In the genomic region with DNA sequence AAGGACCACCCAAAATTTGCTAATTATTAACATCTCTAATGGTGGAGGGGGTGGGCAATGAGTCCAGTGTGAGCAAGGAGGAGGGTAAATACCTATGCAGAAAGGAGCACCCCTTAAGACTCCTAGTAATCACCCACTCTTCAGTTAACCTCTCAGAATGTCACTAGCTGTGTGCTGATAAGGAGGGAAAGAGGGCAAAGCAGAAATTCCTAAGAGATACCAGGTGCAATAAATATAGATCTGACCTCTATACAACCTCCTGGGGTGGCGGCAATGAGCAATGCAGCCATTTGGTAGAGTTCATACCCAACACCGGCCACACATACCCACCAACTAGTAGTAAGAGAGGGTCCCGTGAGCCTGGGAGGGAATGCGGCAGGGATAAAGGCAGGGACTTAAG, we compare ENCODE assay signal across 1 cellular context.
TF ChIP-seq lines count a peak whose summit lies in the region.

No MANE protein-coding gene starts in this region.

TF ChIP-seq in GM23338, 12 proteins besides CTCF, POLR2A, EP300 and RAD21 (continued from another document):
- TF ChIP-seq, protein P1, sequence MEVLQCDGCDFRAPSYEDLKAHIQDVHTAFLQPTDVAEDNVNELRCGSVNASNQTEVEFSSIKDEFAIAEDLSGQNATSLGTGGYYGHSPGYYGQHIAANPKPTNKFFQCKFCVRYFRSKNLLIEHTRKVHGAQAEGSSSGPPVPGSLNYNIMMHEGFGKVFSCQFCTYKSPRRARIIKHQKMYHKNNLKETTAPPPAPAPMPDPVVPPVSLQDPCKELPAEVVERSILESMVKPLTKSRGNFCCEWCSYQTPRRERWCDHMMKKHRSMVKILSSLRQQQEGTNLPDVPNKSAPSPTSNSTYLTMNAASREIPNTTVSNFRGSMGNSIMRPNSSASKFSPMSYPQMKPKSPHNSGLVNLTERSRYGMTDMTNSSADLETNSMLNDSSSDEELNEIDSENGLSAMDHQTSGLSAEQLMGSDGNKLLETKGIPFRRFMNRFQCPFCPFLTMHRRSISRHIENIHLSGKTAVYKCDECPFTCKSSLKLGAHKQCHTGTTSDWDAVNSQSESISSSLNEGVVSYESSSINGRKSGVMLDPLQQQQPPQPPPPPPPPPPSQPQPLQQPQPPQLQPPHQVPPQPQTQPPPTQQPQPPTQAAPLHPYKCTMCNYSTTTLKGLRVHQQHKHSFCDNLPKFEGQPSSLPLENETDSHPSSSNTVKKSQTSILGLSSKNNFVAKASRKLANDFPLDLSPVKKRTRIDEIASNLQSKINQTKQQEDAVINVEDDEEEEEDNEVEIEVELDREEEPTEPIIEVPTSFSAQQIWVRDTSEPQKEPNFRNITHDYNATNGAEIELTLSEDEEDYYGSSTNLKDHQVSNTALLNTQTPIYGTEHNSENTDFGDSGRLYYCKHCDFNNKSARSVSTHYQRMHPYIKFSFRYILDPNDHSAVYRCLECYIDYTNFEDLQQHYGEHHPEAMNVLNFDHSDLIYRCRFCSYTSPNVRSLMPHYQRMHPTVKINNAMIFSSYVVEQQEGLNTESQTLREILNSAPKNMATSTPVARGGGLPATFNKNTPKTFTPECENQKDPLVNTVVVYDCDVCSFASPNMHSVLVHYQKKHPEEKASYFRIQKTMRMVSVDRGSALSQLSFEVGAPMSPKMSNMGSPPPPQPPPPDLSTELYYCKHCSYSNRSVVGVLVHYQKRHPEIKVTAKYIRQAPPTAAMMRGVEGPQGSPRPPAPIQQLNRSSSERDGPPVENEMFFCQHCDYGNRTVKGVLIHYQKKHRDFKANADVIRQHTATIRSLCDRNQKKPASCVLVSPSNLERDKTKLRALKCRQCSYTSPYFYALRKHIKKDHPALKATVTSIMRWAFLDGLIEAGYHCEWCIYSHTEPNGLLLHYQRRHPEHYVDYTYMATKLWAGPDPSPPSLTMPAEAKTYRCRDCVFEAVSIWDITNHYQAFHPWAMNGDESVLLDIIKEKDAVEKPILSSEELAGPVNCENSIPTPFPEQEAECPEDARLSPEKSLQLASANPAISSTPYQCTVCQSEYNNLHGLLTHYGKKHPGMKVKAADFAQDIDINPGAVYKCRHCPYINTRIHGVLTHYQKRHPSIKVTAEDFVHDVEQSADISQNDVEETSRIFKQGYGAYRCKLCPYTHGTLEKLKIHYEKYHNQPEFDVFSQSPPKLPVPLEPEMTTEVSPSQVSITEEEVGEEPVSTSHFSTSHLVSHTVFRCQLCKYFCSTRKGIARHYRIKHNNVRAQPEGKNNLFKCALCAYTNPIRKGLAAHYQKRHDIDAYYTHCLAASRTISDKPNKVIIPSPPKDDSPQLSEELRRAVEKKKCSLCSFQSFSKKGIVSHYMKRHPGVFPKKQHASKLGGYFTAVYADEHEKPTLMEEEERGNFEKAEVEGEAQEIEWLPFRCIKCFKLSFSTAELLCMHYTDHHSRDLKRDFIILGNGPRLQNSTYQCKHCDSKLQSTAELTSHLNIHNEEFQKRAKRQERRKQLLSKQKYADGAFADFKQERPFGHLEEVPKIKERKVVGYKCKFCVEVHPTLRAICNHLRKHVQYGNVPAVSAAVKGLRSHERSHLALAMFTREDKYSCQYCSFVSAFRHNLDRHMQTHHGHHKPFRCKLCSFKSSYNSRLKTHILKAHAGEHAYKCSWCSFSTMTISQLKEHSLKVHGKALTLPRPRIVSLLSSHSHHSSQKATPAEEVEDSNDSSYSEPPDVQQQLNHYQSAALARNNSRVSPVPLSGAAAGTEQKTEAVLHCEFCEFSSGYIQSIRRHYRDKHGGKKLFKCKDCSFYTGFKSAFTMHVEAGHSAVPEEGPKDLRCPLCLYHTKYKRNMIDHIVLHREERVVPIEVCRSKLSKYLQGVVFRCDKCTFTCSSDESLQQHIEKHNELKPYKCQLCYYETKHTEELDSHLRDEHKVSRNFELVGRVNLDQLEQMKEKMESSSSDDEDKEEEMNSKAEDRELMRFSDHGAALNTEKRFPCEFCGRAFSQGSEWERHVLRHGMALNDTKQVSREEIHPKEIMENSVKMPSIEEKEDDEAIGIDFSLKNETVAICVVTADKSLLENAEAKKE (CRISPR knock-in tag; IDR thresholded peaks at IDR 0.05), result no peak
- TF ChIP-seq NANOG (IDR thresholded peaks at IDR 0.05; ENCODE audit: borderline replicate concordance), result no peak
- TF ChIP-seq EZH2 (IDR thresholded peaks at IDR 0.05; ENCODE audit: low read depth, unreplicated experiment), result no peak
- no peak for TF ChIP-seq STAT1 (IDR thresholded peaks at IDR 0.05; ENCODE audit: unreplicated experiment)
- no peak for TF ChIP-seq POLR2AphosphoS5 (IDR thresholded peaks at IDR 0.05; ENCODE audit: low read depth)
- TF ChIP-seq ZNF114 (CRISPR knock-in tag; IDR thresholded peaks at IDR 0.05), result no peak
